8 cellular contexts compared by ENCODE assay signal in genomic region chr10:59709472-59710125, GRCh38. TPM values are rescaled to one million over a fixed set of nuclear protein-coding genes. Genes with fewer than 3 reads are reported as not detected.
DNase-seq lines count a peak whose midpoint lies in the region; ATAC-seq and TF ChIP-seq lines count a peak whose summit lies in the region.

TSS of gene SLC16A9 (minus strand) at chr10:59709850. CDS start at chr10:59684291, 25,559 bp downstream.

- peak; percentile 88 for ATAC-seq in GM21619 (IDR thresholded peaks at IDR 0.05; ENCODE audit: unreplicated experiment)
- ATAC-seq in right lobe of liver: peak; percentile 70 to 86 (median 82)

- intact Hi-C loops in right lobe of liver (cut with DNase I): no loop called here

- peaks cover 32% of the 10 kb centered on the region for H3K4me1 ChIP-seq in HUES64 (ENCODE audit: insufficient read depth, low read length)
- no peaks in the 10 kb centered on the region for H3K4me1 ChIP-seq in right lobe of liver

- H3F3A ChIP-seq in SU-DHL-6 (ENCODE audit: insufficient read depth): no peaks in the 10 kb centered on the region

- H4K20me1 ChIP-seq in SU-DHL-6 (ENCODE audit: low read depth, low read length): no peaks in the 10 kb centered on the region

- TF ChIP-seq POLR2A in right lobe of liver (IDR thresholded peaks at IDR 0.05): no peak

- no peaks in the 10 kb centered on the region for H3K9me2 ChIP-seq in SU-DHL-6 (replicated peaks; ENCODE audit: insufficient read depth, low read length)

- H3K36me3 ChIP-seq in HUES64 (ENCODE audit: insufficient read depth, low read length): no peaks in the 10 kb centered on the region
- no peaks in the 10 kb centered on the region for H3K36me3 ChIP-seq in SU-DHL-6 (ENCODE audit: low read length)
- no peaks in the 10 kb centered on the region for H3K36me3 ChIP-seq in right lobe of liver

- H3K4me2 ChIP-seq in SU-DHL-6 (ENCODE audit: low read depth, low read length, poor library complexity, severe bottlenecking): peak within 1 kb of the TSS; percentile 57

- H3K27me3 ChIP-seq in HUES64 (ENCODE audit: insufficient read depth, low read length) (peaks cover 38% of the 10 kb centered on the region), SU-DHL-6 (ENCODE audit: low read length) (no peaks in the 10 kb centered on the region), right lobe of liver (peaks cover 0 to 8% of the 10 kb centered on the region in 2 donors)

- H3K4me3 ChIP-seq in HUES64 (ENCODE audit: low read length) (peak within 1 kb of the TSS; percentile 81), SU-DHL-6 (ENCODE audit: insufficient read depth, low read length, poor library complexity, severe bottlenecking) (peak within 1 kb of the TSS; percentile 46), right lobe of liver (peak within 1 kb of the TSS; percentile 40 to 51 (median 44))

- H3K79me2 ChIP-seq in SU-DHL-6 (ENCODE audit: insufficient read depth, low read length): no peaks in the 10 kb centered on the region

- H3K27ac ChIP-seq in HUES64 (ENCODE audit: low read depth, low read length): peak within 1 kb of the TSS; percentile 71; the same call in 1 of the 2 replicates
- H3K27ac ChIP-seq in SU-DHL-6 (ENCODE audit: low read depth, low read length): no peak within 1 kb of the TSS
- H3K27ac ChIP-seq in right lobe of liver: no peak within 1 kb of the TSS

- no peaks in the 10 kb centered on the region for H3K9me3 ChIP-seq in HUES64 (ENCODE audit: insufficient read depth, low read depth, low read length)
- H3K9me3 ChIP-seq in SU-DHL-6 (ENCODE audit: insufficient read depth, low read length): no peaks in the 10 kb centered on the region
- no peaks in the 10 kb centered on the region for H3K9me3 ChIP-seq in right lobe of liver

- TF ChIP-seq CTCF in SU-DHL-6 (IDR thresholded peaks at IDR 0.05; ENCODE audit: insufficient read depth, low read length, poor library complexity, severe bottlenecking) (no peak), right lobe of liver (IDR thresholded peaks at IDR 0.05) (peak in 2 of 4 donors; percentile 21 to 32)

- H3K9ac ChIP-seq in HUES64 (ENCODE audit: low read depth, low read length): peak within 1 kb of the TSS; percentile 93
- H3K9ac ChIP-seq in SU-DHL-6 (ENCODE audit: low read length): peak within 1 kb of the TSS; percentile 55

- under 1% methylated on average over 65 of the region's 66 CpGs for WGBS in HUES64
- WGBS in right lobe of liver (ENCODE audit: insufficient coverage, low coverage, low lambda C conversion rate, missing lambda C conversion rate): 1% methylated on average over 14 of the region's 66 CpGs

- DNase-seq in DMS79 treated with DMSO at 0.1 percent for 48 hours (lab: John Stamatoyannopoulos, UW) (peak; percentile 18), DMS79 (lab: John Stamatoyannopoulos, UW) (no peak), cortex of kidney (lab: John Stamatoyannopoulos, UW) (peak; percentile 23), right lobe of liver (peak; percentile 45 to 64 (median 47))
- DNase-seq in stimulated activated CD8-positive, alpha-beta memory T cell treated with anti-CD3 and anti-CD28 coated beads, Interleukin-15, amount 100 ng/mL, for 48 hours (ENCODE audit: low read depth in 2 of 2): peak; percentile 17 to 40

- peak within 1 kb of the TSS; percentile 80 for H2AFZ ChIP-seq in SU-DHL-6 (ENCODE audit: low read depth, low read length, severe bottlenecking)

RNA-seq across cellular contexts. Expression of gene SLC16A9, which starts in this region (rescaled TPM):
- 10.4 TPM for polyA plus RNA-seq in HUES64 (2013, experiment 1 of 2)
- 10.7 TPM for polyA plus RNA-seq in HUES64 (2013, experiment 2 of 2)
- 1 to 10 TPM in 2 of 6 experiments, under 1 TPM in 2, not detected in 2; 0.42 to 1.2 (median 0.89) TPM for total RNA-seq in right lobe of liver
